8 cellular contexts compared by ENCODE assay signal in the genomic region with DNA sequence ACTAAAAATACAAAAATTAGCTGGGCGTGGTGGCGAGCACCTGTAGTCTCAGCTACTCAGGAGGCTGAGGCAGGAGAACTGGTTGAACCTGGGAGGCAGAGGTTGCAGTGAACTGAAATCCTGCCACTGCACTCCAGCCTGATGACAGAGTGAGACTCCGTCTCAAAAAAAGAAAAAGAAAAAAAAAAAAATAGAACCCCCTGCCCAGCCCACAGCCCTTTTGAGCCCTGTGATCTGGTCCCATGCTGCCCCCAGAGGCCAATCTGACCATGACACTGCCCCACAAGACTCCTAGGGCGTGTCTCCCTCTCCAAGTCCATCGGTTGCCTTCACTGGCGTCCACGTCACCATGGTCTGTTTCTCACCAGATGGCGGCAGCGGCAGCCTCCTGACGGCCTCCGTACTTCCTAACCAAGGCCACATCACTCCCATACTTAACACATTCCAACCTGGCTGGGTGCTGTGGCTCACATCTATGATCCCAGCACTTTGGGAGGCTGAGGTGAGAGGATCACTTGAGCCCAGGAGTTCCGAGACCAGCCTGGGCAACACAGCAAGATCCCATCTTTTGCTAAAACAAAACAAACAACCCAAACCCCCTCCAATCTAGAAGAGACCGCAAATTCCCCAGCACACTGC. TPM values are rescaled to one million over a fixed set of nuclear protein-coding genes. Genes with fewer than 3 reads are reported as not detected.
DNase-seq lines count a peak whose midpoint lies in the region; ATAC-seq lines count a peak whose summit lies in the region.

No MANE protein-coding gene starts in this region.

- no peaks in the 10 kb centered on the region for H3K4me1 ChIP-seq in Karpas-422 (ENCODE audit: low read length)

- no peak overlapping the region for H3K4me2 ChIP-seq in Karpas-422 (ENCODE audit: low read depth, low read length, poor library complexity, severe bottlenecking)

- H4K20me1 ChIP-seq in Karpas-422 (ENCODE audit: insufficient read depth, low read depth, low read length) = 0 out of 2 replicates have a peak, but pooled peaks cover 5% of the 10 kb centered on the region

- no peak for ATAC-seq in GM18519 (IDR thresholded peaks at IDR 0.05; ENCODE audit: low FRiP score, unreplicated experiment)

- H3K9me3 ChIP-seq in Karpas-422 (ENCODE audit: low read length) = no peaks in the 10 kb centered on the region

- H3K79me2 ChIP-seq in Karpas-422 (ENCODE audit: low read length) = no peaks in the 10 kb centered on the region

- H3K4me3 ChIP-seq in Karpas-422 (ENCODE audit: low read length) = no peak overlapping the region

- no peak overlapping the region for H2AFZ ChIP-seq in Karpas-422 (ENCODE audit: low read length)

- no peaks in the 10 kb centered on the region for H3K9me2 ChIP-seq in Karpas-422 (replicated peaks; ENCODE audit: insufficient read depth, low read length)

- DNase-seq in NCI-H2227 (lab: John Stamatoyannopoulos, UW; ENCODE audit: unreplicated experiment) (peak; percentile 36), NCI-H2227 treated with DMSO at 0.1 percent for 48 hours (lab: John Stamatoyannopoulos, UW) (no peak), Karpas-422 (peak; percentile 68), iPS DF 19.7 (ENCODE audit: low read depth, low spot score) (peak; percentile 68), superior temporal gyrus (ENCODE audit: extremely low spot score) (peak; percentile 53), NCI-H2107 treated with DMSO at 0.1 percent for 48 hours (lab: John Stamatoyannopoulos, UW; ENCODE audit: unreplicated experiment) (no peak)
- peak; percentile 53 for DNase-seq in activated naive CD4-positive, alpha-beta T cell treated with Interleukin-2 at 50 U/mL for 16 hours

- H3K36me3 ChIP-seq in Karpas-422 (ENCODE audit: insufficient read depth, low read length) = peaks cover 9% of the 10 kb centered on the region; the same call in 1 of the 2 replicates

- no peak overlapping the region for H3K9ac ChIP-seq in Karpas-422 (ENCODE audit: low read length)

- H3K27me3 ChIP-seq in Karpas-422 (ENCODE audit: low read length) = no peaks in the 10 kb centered on the region

- H3K27ac ChIP-seq in Karpas-422 (ENCODE audit: low read length) = no peak overlapping the region

RNA-seq across cellular contexts. Expression of gene STX1A, which starts 18.0 kb away (rescaled TPM):
- total RNA-seq in Karpas-422 (2014; rRNA removed; shearing (Covaris generic); ENCODE audit: low replicate concordance) = 3.7 and 5.5 TPM in 2 replicates

RNA-seq across cellular contexts. Expression of gene BUD23, which starts 18.1 kb away (rescaled TPM):
- 41.9 and 85.9 TPM in 2 replicates for total RNA-seq in Karpas-422 (2014; rRNA removed; shearing (Covaris generic); ENCODE audit: low replicate concordance)

RNA-seq across cellular contexts. Expression of gene DNAJC30, which starts 18.2 kb away (rescaled TPM):
- 1.3 and 6.1 TPM in 2 replicates for total RNA-seq in Karpas-422 (2014; rRNA removed; shearing (Covaris generic); ENCODE audit: low replicate concordance)

RNA-seq across cellular contexts. Expression of gene VPS37D, which starts 33.8 kb away (rescaled TPM):
- total RNA-seq in Karpas-422 (2014; rRNA removed; shearing (Covaris generic); ENCODE audit: low replicate concordance) = not detected in 2 replicates

RNA-seq across cellular contexts. Expression of gene ABHD11, which starts 37.1 kb away (rescaled TPM):
- 14.3 and 18.3 TPM in 2 replicates for total RNA-seq in Karpas-422 (2014; rRNA removed; shearing (Covaris generic); ENCODE audit: low replicate concordance)

Comparison
In these comparisons a context has a peak if more than half of its experiments do, and no peak if none do; other contexts are left out.
1. DNase-seq: peak in NCI-H2227 (single experiment), Karpas-422 (single experiment), activated naive CD4-positive, alpha-beta T cell treated with Interleukin-2 at 50 U/mL for 16 hours (single experiment), iPS DF 19.7 (single experiment) and superior temporal gyrus (single experiment); none in NCI-H2227 treated with DMSO at 0.1 percent for 48 hours (single experiment) and NCI-H2107 treated with DMSO at 0.1 percent for 48 hours (single experiment).